Comparison of ENCODE assay signal across 22 cellular contexts in the genomic region with DNA sequence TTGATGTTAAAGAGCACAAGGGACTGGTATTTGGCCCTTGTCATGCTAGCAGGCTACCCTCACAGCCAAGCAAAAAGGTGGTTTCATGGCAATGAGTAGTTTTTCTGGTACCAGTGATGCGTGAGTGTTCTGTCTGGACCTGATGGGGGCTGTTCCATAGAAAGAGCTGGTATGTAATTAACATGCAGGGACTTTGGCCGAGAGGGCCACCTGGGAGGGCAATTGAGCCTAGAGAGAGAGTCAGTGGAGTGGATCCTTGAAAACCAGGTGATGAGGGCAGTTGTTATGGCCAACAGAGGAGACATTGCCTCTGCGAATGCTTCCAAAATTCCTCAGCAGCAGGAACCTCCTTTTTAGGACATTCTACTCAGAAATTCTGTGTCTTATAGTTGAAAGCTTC.
"Had no signal": no experiment of that assay in that cellular context is flagged by ENCODE, and none has a peak within 500 bp of the region (broad histone marks: within the 10 kb centered on the region; RNA-seq: fewer than 3 reads in every experiment).

No MANE protein-coding gene starts in this region.

- DNase-seq: activated B cell treated with CpG ODN at 0.5 μM for 24 hours; activated CD4-positive, alpha-beta T cell treated with anti-CD3 and anti-CD28 coated beads for 1 hour; activated CD4-positive, alpha-beta T cell treated with anti-CD3 and anti-CD28 coated beads, Interleukin-2, amount 10 ng/mL, durations not matched to agents 24 days and 14 days; activated CD4-positive, alpha-beta T cell treated with anti-CD3 and anti-CD28 coated beads, Interleukin-2, amount 50 U/mL, for 48 hours; activated CD8-positive, alpha-beta memory T cell treated with anti-CD3 and anti-CD28 coated beads, Interleukin-2, amount 10 ng/mL, durations not matched to agents 7 days and 5 days; activated effector memory CD4-positive, alpha-beta T cell treated with Interleukin-2 at 50 U/mL for 16 hours; activated naive CD4-positive, alpha-beta T cell; activated T-cell treated with anti-CD3 and anti-CD28 coated beads, Interleukin-2, amount 50 U/mL, for 24 hours; aorta; caudate nucleus; KG1; NCI-H1092; NCI-H1436; NCI-H2029 treated with DMSO at 0.1 percent for 48 hours; NCI-H345; NCI-H510A; NCI-H526 treated with DMSO at 0.1 percent for 48 hours; PC-3; SIG-M5; T-helper 17 cell; T-helper 9 cell had no signal

- FAIRE-seq: RCC 7860 had no signal

- ATAC-seq: activated CD8-positive, alpha-beta memory T cell treated with anti-CD3 and anti-CD28 coated beads, Interleukin-2, amount 10 ng/mL, durations not matched to agents 7 days and 5 days; PC-3; T-helper 17 cell had no signal
